In the genomic region with DNA sequence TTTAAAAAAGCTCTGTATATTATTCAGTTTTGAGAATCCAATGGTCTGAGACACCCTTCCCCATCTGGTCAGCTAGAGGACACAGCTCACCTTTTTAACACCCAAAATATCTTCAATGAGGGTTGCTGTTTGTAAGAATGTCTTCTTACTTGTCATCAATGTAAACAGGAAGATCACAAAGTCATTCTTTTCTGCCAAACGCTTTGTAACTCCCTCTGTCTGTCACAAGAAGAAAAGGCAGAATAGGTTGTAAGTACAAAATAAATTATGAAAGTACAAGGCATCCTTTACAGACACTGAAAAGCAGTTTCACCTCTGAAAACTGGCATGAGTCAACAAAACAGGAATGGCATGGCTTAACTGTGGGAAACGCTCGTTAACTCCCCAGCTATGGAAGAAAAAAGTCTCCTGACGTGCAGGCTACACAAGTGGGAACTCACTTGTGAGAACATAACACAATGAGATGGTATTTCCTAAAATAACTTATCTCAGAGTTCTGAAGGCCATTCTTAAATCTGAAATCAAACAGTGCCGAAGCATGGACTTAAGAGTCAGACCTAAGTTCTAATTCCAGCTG, we compare ENCODE assay signal across 18 cellular contexts. TPM values are rescaled to one million over a fixed set of nuclear protein-coding genes. Genes with fewer than 3 reads are reported as not detected.
DNase-seq lines count a peak whose midpoint lies in the region; ATAC-seq and TF ChIP-seq lines count a peak whose summit lies in the region.
"Had no signal": no experiment of that assay in that cellular context is flagged by ENCODE, and none has a peak within 500 bp of the region (broad histone marks: within the 10 kb centered on the region; RNA-seq: fewer than 3 reads in every experiment).

No MANE protein-coding gene starts in this region.

- no peaks in the 10 kb centered on the region for H3K9me3 Mint-ChIP-seq in activated T-cell treated with anti-CD3 and anti-CD28 coated beads, Interleukin-2, amount 50 U/mL, for 24 hours
- H3K9me3 Mint-ChIP-seq in type B pancreatic cell = no peaks in the 10 kb centered on the region
- no peaks in the 10 kb centered on the region for H3K9me3 Mint-ChIP-seq in Calu3 (ENCODE audit: low read depth, unreplicated experiment)
- H3K9me3 Mint-ChIP-seq: CD4-positive, alpha-beta memory T cell; naive B cell had no signal

- no peaks in the 10 kb centered on the region for H3K9me3 ChIP-seq in adipocyte (ENCODE audit: control insufficient read depth, low read length)
- H3K9me3 ChIP-seq: HAP-1, MG63 had no signal

- no peak for ATAC-seq in HG02763 (IDR thresholded peaks at IDR 0.05; ENCODE audit: unreplicated experiment)
- ATAC-seq: GM12878 had no signal

- no peaks in the 10 kb centered on the region for H3K27me3 Mint-ChIP-seq in activated T-cell treated with anti-CD3 and anti-CD28 coated beads, Interleukin-2, amount 50 U/mL, for 24 hours
- H3K27me3 Mint-ChIP-seq in type B pancreatic cell = no peaks in the 10 kb centered on the region
- H3K27me3 Mint-ChIP-seq in Calu3 (ENCODE audit: unreplicated experiment) = no peaks in the 10 kb centered on the region
- H3K27me3 Mint-ChIP-seq: CD4-positive, alpha-beta memory T cell; naive B cell had no signal

- H3K4me1 ChIP-seq in adipocyte (ENCODE audit: control insufficient read depth, insufficient read depth, low read length) = peaks cover 11% of the 10 kb centered on the region
- H3K4me1 ChIP-seq: HAP-1 had no signal

- no peak overlapping the region for H3K4me3 ChIP-seq in adipocyte (ENCODE audit: low read length)
- H3K4me3 ChIP-seq in fibroblast of villous mesenchyme (ENCODE audit: low read depth, low read length) = no peak overlapping the region
- H3K4me3 ChIP-seq: GM12878, HAP-1, MG63 had no signal

- H3K27ac Mint-ChIP-seq in activated T-cell treated with anti-CD3 and anti-CD28 coated beads, Interleukin-2, amount 50 U/mL, for 24 hours = peak overlapping the region; percentile 4
- H3K27ac Mint-ChIP-seq in type B pancreatic cell (no peak overlapping the region), Calu3 (ENCODE audit: unreplicated experiment) (no peak overlapping the region)

- peaks cover 80% of the 10 kb centered on the region for H3K36me3 ChIP-seq in adipocyte (ENCODE audit: control insufficient read depth, insufficient read depth, low read length, severe bottlenecking)

- H3K27me3 ChIP-seq in adipocyte (replicated peaks; ENCODE audit: control insufficient read depth, insufficient read depth, low read length) = no peaks in the 10 kb centered on the region
- H3K27me3 ChIP-seq: MG63 had no signal

- H3K36me3 Mint-ChIP-seq in activated T-cell treated with anti-CD3 and anti-CD28 coated beads, Interleukin-2, amount 50 U/mL, for 24 hours (ENCODE audit: low read depth) = peaks cover 82% of the 10 kb centered on the region
- H3K36me3 Mint-ChIP-seq in type B pancreatic cell (peaks cover 54% of the 10 kb centered on the region), Calu3 (ENCODE audit: insufficient read depth, unreplicated experiment) (peaks cover 57% of the 10 kb centered on the region)

- no peak for DNase-seq in activated T-cell treated with anti-CD3 and anti-CD28 coated beads, Interleukin-2, amount 50 U/mL, for 24 hours
- DNase-seq in activated T-cell treated with anti-CD3 and anti-CD28 coated beads, Interleukin-2, amount 50 U/mL, for 48 hours = no peak
- DNase-seq in adipocyte (ENCODE audit: low read depth) (peak; percentile 44), fibroblast of villous mesenchyme (ENCODE audit: low read depth) (peak; percentile 57), renal cortical epithelial cell (ENCODE audit: low read depth) (peak; percentile 8), type B pancreatic cell (ENCODE audit: extremely low spot score, unreplicated experiment) (no peak), Calu3 (no peak)
- DNase-seq: 8988T; amniotic stem cell; CD4-positive, alpha-beta memory T cell; MG63; naive B cell; NCI-H187 treated with DMSO at 0.1 percent for 48 hours; NCI-H510A; stimulated activated CD4-positive, alpha-beta T cell treated with anti-CD3 and anti-CD28 coated beads, Interleukin-4, amount 100 ng/mL, for 24 hours had no signal

- H3K4me1 Mint-ChIP-seq in activated T-cell treated with anti-CD3 and anti-CD28 coated beads, Interleukin-2, amount 50 U/mL, for 24 hours (ENCODE audit: low read depth) = peaks cover 7% of the 10 kb centered on the region
- H3K4me1 Mint-ChIP-seq in type B pancreatic cell (ENCODE audit: unreplicated experiment) (no peaks in the 10 kb centered on the region), Calu3 (ENCODE audit: low read depth, unreplicated experiment) (peaks cover 7% of the 10 kb centered on the region)

- no peak overlapping the region for H3K9ac ChIP-seq in adipocyte (ENCODE audit: low read length)

- no peak overlapping the region for H3K4me3 Mint-ChIP-seq in activated T-cell treated with anti-CD3 and anti-CD28 coated beads, Interleukin-2, amount 50 U/mL, for 24 hours
- no peak overlapping the region for H3K4me3 Mint-ChIP-seq in type B pancreatic cell
- no peak overlapping the region for H3K4me3 Mint-ChIP-seq in Calu3 (ENCODE audit: low read depth, unreplicated experiment)
- H3K4me3 Mint-ChIP-seq: CD4-positive, alpha-beta memory T cell; naive B cell had no signal

- intact Hi-C loops in Calu3 (cut with micrococcal nuclease; ENCODE audit: unreplicated experiment) = no loop called here

- TF ChIP-seq CTCF in fibroblast of villous mesenchyme (IDR thresholded peaks at IDR 0.05; ENCODE audit: insufficient read depth, low read depth, low read length) (no peak), type B pancreatic cell (conservative IDR thresholded peaks at IDR 0.05) (no peak), Calu3 (IDR thresholded peaks at IDR 0.05; ENCODE audit: unreplicated experiment) (no peak)

- no TSS peak for BruUV-seq in Calu3 (replicated peaks; lab: Mats Ljungman, UMichigan)

- CTCF ChIA-PET in Calu3 (lab: Charles Lee) = interaction anchor here (0.6 kb wide), 1 partner anchor 20 kb away, joined by 3 read pairs; no protein-coding TSS in a partner anchor

RNA-seq across cellular contexts. Expression of a gene that starts 42.7 kb away (rescaled TPM):
- total RNA-seq in fibroblast of villous mesenchyme (86.7 and 96.7 TPM in 2 replicates), renal cortical epithelial cell (82.0 and 93.3 TPM in 2 replicates), type B pancreatic cell (ENCODE audit: low replicate concordance) (102 TPM in 2 replicates), Calu3 (2022) (79.0 and 85.3 TPM in 2 replicates)

Comparison
In these comparisons a context has a peak if more than half of its experiments do, and no peak if none do; other contexts are left out.
1. DNase-seq: peak in adipocyte (single experiment), fibroblast of villous mesenchyme (single experiment) and renal cortical epithelial cell (single experiment); none in activated T-cell treated with anti-CD3 and anti-CD28 coated beads, Interleukin-2, amount 50 U/mL, for 24 hours (single experiment), activated T-cell treated with anti-CD3 and anti-CD28 coated beads, Interleukin-2, amount 50 U/mL, for 48 hours (0 of 2), type B pancreatic cell (single experiment) and Calu3 (single experiment).